8 cellular contexts compared by ENCODE assay signal in the genomic region with DNA sequence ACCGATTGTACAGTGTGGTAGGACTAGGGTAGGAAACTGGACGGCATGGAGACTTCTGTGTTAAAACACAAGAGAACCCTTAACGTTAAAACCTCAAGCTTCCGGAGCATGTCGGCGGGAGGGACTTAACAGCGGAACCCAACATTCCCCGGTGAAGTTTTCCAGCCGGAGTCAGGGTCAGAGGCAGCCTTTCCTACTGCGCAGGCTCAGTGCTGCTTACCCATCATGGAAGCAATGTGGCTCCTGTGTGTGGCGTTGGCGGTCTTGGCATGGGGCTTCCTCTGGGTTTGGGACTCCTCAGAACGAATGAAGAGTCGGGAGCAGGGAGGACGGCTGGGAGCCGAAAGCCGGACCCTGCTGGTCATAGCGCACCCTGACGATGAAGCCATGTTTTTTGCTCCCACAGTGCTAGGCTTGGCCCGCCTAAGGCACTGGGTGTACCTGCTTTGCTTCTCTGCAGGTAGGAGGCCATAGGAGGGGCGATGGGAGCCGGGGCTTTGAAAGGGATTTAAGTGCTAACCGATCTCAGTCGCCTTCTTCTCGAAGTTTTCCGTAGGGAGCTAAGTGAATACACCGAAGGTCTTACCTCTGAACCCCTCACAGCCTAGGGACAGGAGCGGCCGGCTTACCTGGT. TPM values are rescaled to one million over a fixed set of nuclear protein-coding genes. Genes with fewer than 3 reads are reported as not detected.
DNase-seq lines count a peak whose midpoint lies in the region; ATAC-seq and TF ChIP-seq lines count a peak whose summit lies in the region.

A gene (plus strand): TSS at position 209 of the 634 bp plus-strand sequence. CDS start 17 bp downstream, at position 226.

- no peaks in the 10 kb centered on the region for H3K36me3 Mint-ChIP-seq in endothelial cell (ENCODE audit: low read depth, unreplicated experiment)

- peak within 1 kb of the TSS; percentile 98 for H3K27ac Mint-ChIP-seq in endothelial cell (ENCODE audit: unreplicated experiment)

- H4K20me1 ChIP-seq in OCI-LY3 (ENCODE audit: insufficient read depth, low read length), result peaks cover 17% of the 10 kb centered on the region; the same call in 1 of the 2 replicates

- H3K9ac ChIP-seq in HUES6 (ENCODE audit: low read length) (peak within 1 kb of the TSS; percentile 94), OCI-LY3 (ENCODE audit: low read length) (peak within 1 kb of the TSS; percentile 91)

- peak within 1 kb of the TSS; percentile 97 for H3K4me3 Mint-ChIP-seq in endothelial cell (ENCODE audit: unreplicated experiment)

- H3K4me1 ChIP-seq in HUES6 (ENCODE audit: control insufficient read depth, insufficient read depth, low read length) (peaks cover 10% of the 10 kb centered on the region), OCI-LY3 (ENCODE audit: low read length) (peaks cover 17% of the 10 kb centered on the region; the same call in 1 of the 2 replicates), mesodermal cell (ENCODE audit: control insufficient read depth, insufficient read depth, low read length, poor library complexity, severe bottlenecking) (peaks cover 3% of the 10 kb centered on the region)

- 1% methylated on average over 22 to 23 of the region's 29 CpGs for WGBS in mesodermal cell (ENCODE audit: insufficient coverage in 2 of 2), 2 experiments

- H3K9me3 Mint-ChIP-seq in endothelial cell (ENCODE audit: unreplicated experiment), result no peaks in the 10 kb centered on the region

- H2AFZ ChIP-seq in OCI-LY3 (ENCODE audit: low read depth, low read length), result peak within 1 kb of the TSS; percentile 87; the same call in 1 of the 2 replicates

- H3K9me3 ChIP-seq in HUES6 (ENCODE audit: control insufficient read depth, insufficient read depth, low read depth, low read length) (no peaks in the 10 kb centered on the region), OCI-LY3 (ENCODE audit: insufficient read depth, low read length) (no peaks in the 10 kb centered on the region), mesodermal cell (ENCODE audit: control insufficient read depth, low read length) (no peaks in the 10 kb centered on the region)

- DNase-seq in AG04449 (ENCODE audit: low read depth, low spot score) (peak; percentile 74), endothelial cell (ENCODE audit: low spot score) (peak; percentile 82)
- DNase-seq in activated CD8-positive, alpha-beta memory T cell treated with anti-CD3 and anti-CD28 coated beads, Interleukin-2, amount 50 U/mL, for 4 hours, result peak; percentile 84
- DNase-seq in stimulated activated CD8-positive, alpha-beta memory T cell treated with anti-CD3 and anti-CD28 coated beads, Interleukin-15, amount 100 ng/mL, for 1 hour (ENCODE audit: low read depth), result peak; percentile 77

- POLR2A ChIA-PET in AG04449 (lab: Yijun Ruan, JAX), result interaction anchor here (1.0 kb wide), 1 partner anchor 164 kb away, joined by 3 read pairs; a partner anchor contains a TSS

- H3K4me3 ChIP-seq in AG04449 (ENCODE audit: low read depth, low read length), result peak within 1 kb of the TSS; percentile 100
- H3K4me3 ChIP-seq in HUES6 (ENCODE audit: low read depth, low read length), result peak within 1 kb of the TSS; percentile 92
- peak within 1 kb of the TSS; percentile 97 for H3K4me3 ChIP-seq in OCI-LY3 (ENCODE audit: low read length)
- H3K4me3 ChIP-seq in mesodermal cell (ENCODE audit: extremely low read depth, insufficient read depth, low read length, poor library complexity, severe bottlenecking), result peak within 1 kb of the TSS; percentile 98

- no peak for TF ChIP-seq CTCF in AG04449 (IDR thresholded peaks at IDR 0.05; ENCODE audit: insufficient read depth, low read length, missing control alignments)
- TF ChIP-seq CTCF in OCI-LY3 (IDR thresholded peaks at IDR 0.05; ENCODE audit: low read depth, low read length), result no peak
- TF ChIP-seq CTCF in endothelial cell (IDR thresholded peaks at IDR 0.05; ENCODE audit: unreplicated experiment), result no peak

- peaks cover 3% of the 10 kb centered on the region for H3K27me3 Mint-ChIP-seq in endothelial cell (ENCODE audit: unreplicated experiment)

- H3K27ac ChIP-seq in HUES6 (ENCODE audit: low read depth, low read length) (peak within 1 kb of the TSS; percentile 98), OCI-LY3 (ENCODE audit: low read length) (peak within 1 kb of the TSS; percentile 87), mesodermal cell (ENCODE audit: low read depth, low read length, severe bottlenecking) (peak within 1 kb of the TSS; percentile 96)

- ATAC-seq in GM18909 (IDR thresholded peaks at IDR 0.05; ENCODE audit: poor library complexity, unreplicated experiment), result peak; percentile 40

- peak within 1 kb of the TSS; percentile 87 for H3K4me2 ChIP-seq in OCI-LY3 (ENCODE audit: low read length)

- H3K4me1 Mint-ChIP-seq in endothelial cell (ENCODE audit: unreplicated experiment), result peaks cover 26% of the 10 kb centered on the region

- H3K36me3 ChIP-seq in HUES6 (ENCODE audit: control insufficient read depth, insufficient read depth, low read length) (no peaks in the 10 kb centered on the region; the same call in 1 of the 2 replicates), OCI-LY3 (replicated peaks; ENCODE audit: low read depth, low read length) (no peaks in the 10 kb centered on the region), mesodermal cell (ENCODE audit: control insufficient read depth, insufficient read depth, low read length) (peaks cover 14% of the 10 kb centered on the region)

- H3K79me2 ChIP-seq in OCI-LY3 (ENCODE audit: low read length), result peaks cover 67% of the 10 kb centered on the region

- CTCF ChIA-PET in AG04449 (lab: Yijun Ruan, JAX), result interaction anchor here (1.3 kb wide), 1 partner anchor 70 kb away, joined by 7 read pairs; no protein-coding TSS in a partner anchor

- H3K27me3 ChIP-seq in HUES6 (ENCODE audit: control insufficient read depth, insufficient read depth, low read length), result no peaks in the 10 kb centered on the region
- H3K27me3 ChIP-seq in OCI-LY3 (ENCODE audit: low read depth, low read length), result no peaks in the 10 kb centered on the region

RNA-seq across cellular contexts. Expression of the gene that starts here (rescaled TPM):
- 23.1 TPM for total RNA-seq in endothelial cell (ENCODE audit: unreplicated experiment)
- polyA plus RNA-seq in mesodermal cell (2013, experiment 1 of 2), result 36.1 TPM
- polyA plus RNA-seq in mesodermal cell (2013, experiment 2 of 2), result 37.2 TPM

Comparison
In these comparisons a context has a peak if more than half of its experiments do, and no peak if none do; other contexts are left out.
1. Peak in every context shown above with its lines: DNase-seq, ATAC-seq, H3K4me3 ChIP-seq and H3K27ac ChIP-seq.